ENCODE assay signal across 8 cellular contexts in the genomic region with DNA sequence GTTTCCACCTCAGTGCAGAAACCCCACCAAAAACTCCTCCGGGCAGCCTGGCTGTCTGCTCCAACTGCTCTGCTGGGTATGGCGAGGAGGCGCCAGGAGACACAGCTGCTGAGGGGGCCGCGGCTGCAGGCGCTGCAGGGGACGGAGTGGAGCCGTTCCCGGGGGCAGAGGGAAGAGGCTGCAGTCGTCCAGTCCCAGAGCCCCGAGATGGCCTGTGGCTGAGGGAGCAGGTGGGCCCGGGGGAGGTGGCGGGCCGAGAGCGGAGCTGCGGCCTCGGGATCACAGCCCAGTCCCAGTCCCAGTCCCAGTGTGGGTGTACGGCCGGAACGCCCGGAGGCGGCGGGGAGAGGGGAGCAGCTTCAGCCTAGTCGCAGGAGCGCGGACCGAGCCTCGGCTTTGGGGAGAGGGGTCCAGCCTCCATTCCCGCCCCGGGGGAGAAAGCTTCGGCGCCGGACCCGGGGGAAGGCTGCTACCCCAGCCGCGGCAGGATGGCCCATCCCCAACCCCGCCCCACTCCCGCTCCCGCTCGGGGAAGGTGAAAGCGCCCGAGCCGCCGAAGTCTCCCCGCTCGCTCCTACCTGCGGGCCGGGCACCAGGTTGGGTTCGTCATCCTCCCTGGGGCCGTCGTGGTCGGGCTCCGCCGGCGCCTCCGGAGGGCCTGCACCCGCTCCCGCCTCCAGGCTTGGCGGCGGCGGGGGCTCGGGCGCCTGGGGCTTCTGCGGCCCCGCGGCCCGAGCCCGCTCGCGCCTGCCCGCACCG. TPM values are rescaled to one million over a fixed set of nuclear protein-coding genes. Genes with fewer than 3 reads are reported as not detected.
DNase-seq lines count a peak whose midpoint lies in the region; ATAC-seq and TF ChIP-seq lines count a peak whose summit lies in the region.

No MANE protein-coding gene starts in this region.

- no peak overlapping the region for H3K27ac Mint-ChIP-seq in neural crest cell (ENCODE audit: unreplicated experiment)

- peak; percentile 27 for DNase-seq in KBM-7
- peak; percentile 25 for DNase-seq in activated T-cell treated with anti-CD3 and anti-CD28 coated beads for 4 hours
- DNase-seq in fibroblast of pulmonary artery (ENCODE audit: low read depth) = no peak
- peak; percentile 32 for DNase-seq in neural crest cell (ENCODE audit: low read depth, low spot score)
- peak; percentile 30 to 38 for DNase-seq in thyroid gland
- no peak for DNase-seq in dedifferentiated amniotic fluid mesenchymal stem cell (ENCODE audit: extremely low spot score)

- no peaks in the 10 kb centered on the region for H3K9me3 Mint-ChIP-seq in neural crest cell

- H3K4me1 ChIP-seq in ES-I3 (ENCODE audit: insufficient read depth, low read length) (peaks cover 17% of the 10 kb centered on the region; the same call in 1 of the 2 replicates), thyroid gland (peaks cover 11 to 13% of the 10 kb centered on the region in 2 donors)

- no peaks in the 10 kb centered on the region for H3K27me3 ChIP-seq in thyroid gland

- H3K9me3 ChIP-seq in ES-I3 (ENCODE audit: control insufficient read depth, insufficient read depth, low read length) (no peaks in the 10 kb centered on the region), thyroid gland (no peaks in the 10 kb centered on the region)

- no peak for TF ChIP-seq CTCF in fibroblast of pulmonary artery (IDR thresholded peaks at IDR 0.05; ENCODE audit: low read length, missing control alignments)
- no peak for TF ChIP-seq CTCF in neural crest cell (conservative IDR thresholded peaks at IDR 0.05)
- TF ChIP-seq CTCF in thyroid gland (IDR thresholded peaks at IDR 0.05) = no peak

- ATAC-seq in GM21717 (IDR thresholded peaks at IDR 0.05; ENCODE audit: unreplicated experiment) = peak; percentile 27

- TF ChIP-seq POLR2A in thyroid gland (IDR thresholded peaks at IDR 0.05) = no peak

- H3K4me3 ChIP-seq in fibroblast of pulmonary artery (replicated peaks; ENCODE audit: low read depth, low read length) (peak overlapping the region; percentile 81), thyroid gland (replicated peaks in 1 of 3) (peak overlapping the region; percentile 35 to 92 (median 61))

- H3K36me3 Mint-ChIP-seq in neural crest cell (ENCODE audit: low read depth) = peaks cover 4% of the 10 kb centered on the region

- in situ Hi-C loops in KBM-7 (cut with MboI; ENCODE audit: low pct_unique_long_range_greater_than_20kb, low sequenced_read_pairs) = no loop called here

- no peaks in the 10 kb centered on the region for H3K27me3 Mint-ChIP-seq in neural crest cell (ENCODE audit: low read depth)

- peak overlapping the region in 2 of 3 donors; percentile 57 to 75 for H3K27ac ChIP-seq in thyroid gland

- 7% methylated on average over 3 of the region's 72 CpGs; no CpG with 5 or more reads in 1 of the 2 donors for WGBS in thyroid gland, 2 donors

- intact Hi-C loops in thyroid gland (cut with DNase I) = no loop called here

- H3K4me1 Mint-ChIP-seq in neural crest cell = peaks cover 26% of the 10 kb centered on the region

- peak overlapping the region; percentile 95 for H3K4me3 Mint-ChIP-seq in neural crest cell

- peak overlapping the region; percentile 90 for H3K9ac ChIP-seq in ES-I3 (ENCODE audit: low read depth, low read length)

- peaks cover 18% of the 10 kb centered on the region for H3K36me3 ChIP-seq in ES-I3 (ENCODE audit: insufficient read depth, low read length)
- H3K36me3 ChIP-seq in thyroid gland = no peaks in the 10 kb centered on the region

RNA-seq across cellular contexts. Expression of a gene that starts 0.5 kb away (rescaled TPM):
- total RNA-seq in neural crest cell = 96.3 and 98.4 TPM in 2 replicates
- total RNA-seq in thyroid gland = 10 to 100 TPM; 38.0 to 54.7 (median 46.6) TPM

RNA-seq across cellular contexts. Expression of a gene that starts 37.1 kb away (rescaled TPM):
- total RNA-seq in neural crest cell = 125 and 130 TPM in 2 replicates
- total RNA-seq in thyroid gland = 100 to 1,000 TPM; 119 to 170 (median 145) TPM

RNA-seq across cellular contexts. Expression of a gene that starts 38.2 kb away (rescaled TPM):
- 108 and 113 TPM in 2 replicates for total RNA-seq in neural crest cell
- total RNA-seq in thyroid gland = 100 to 1,000 TPM in 2 of 4 donors, 10 to 100 TPM in 2; 86.9 to 162 (median 115) TPM

RNA-seq across cellular contexts. Expression of a gene that starts 44.2 kb away (rescaled TPM):
- total RNA-seq in neural crest cell = 10.5 and 11.4 TPM in 2 replicates
- total RNA-seq in thyroid gland = 1 to 10 TPM; 2.0 to 5.9 (median 3.5) TPM

RNA-seq across cellular contexts. Expression of a gene that starts 46.1 kb away (rescaled TPM):
- 30.0 and 30.1 TPM in 2 replicates for total RNA-seq in neural crest cell
- total RNA-seq in thyroid gland = 10 to 100 TPM; 27.9 to 47.2 (median 38.9) TPM

Comparison
In these comparisons a context has a peak if more than half of its experiments do, and no peak if none do; other contexts are left out.
1. DNase-seq: peak in KBM-7 (single experiment), activated T-cell treated with anti-CD3 and anti-CD28 coated beads for 4 hours (single experiment), neural crest cell (single experiment) and thyroid gland (2 of 2); none in fibroblast of pulmonary artery (single experiment) and dedifferentiated amniotic fluid mesenchymal stem cell (single experiment).